ENCODE assay signal across 8 cellular contexts in the genomic region with DNA sequence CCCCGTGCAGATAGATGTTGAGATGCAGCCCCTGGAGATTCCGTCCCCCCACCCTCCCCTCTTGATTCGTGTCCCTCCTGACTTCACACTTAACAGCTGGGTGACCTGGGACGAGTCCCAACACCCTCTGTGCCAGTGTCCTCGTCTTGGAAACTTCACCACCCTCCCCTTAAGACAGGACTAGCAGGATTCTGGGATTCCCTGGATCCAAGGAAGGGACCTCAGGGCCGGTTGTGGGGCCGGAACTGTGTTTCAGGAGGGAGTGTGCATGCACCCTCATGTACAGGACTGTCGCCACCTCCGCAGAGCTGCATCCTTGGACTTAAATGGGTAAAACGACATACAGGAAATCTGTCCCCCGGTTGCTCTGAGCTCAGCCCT. TPM values are rescaled to one million over a fixed set of nuclear protein-coding genes. Genes with fewer than 3 reads are reported as not detected.
A peak's percentile ranks its signal among the peaks of the same experiment; 100 is the strongest.
DNase-seq lines count a peak whose midpoint lies in the region; ATAC-seq and TF ChIP-seq lines count a peak whose summit lies in the region.

No MANE protein-coding gene starts in this region.

- peaks cover 22% of the 10 kb centered on the region for H3K4me1 ChIP-seq in psoas muscle

- H3K27me3 ChIP-seq in psoas muscle (ENCODE audit: insufficient read depth in 3 of 3, low read length in 2 of 3): no peaks in the 10 kb centered on the region

- H3K9me3 Mint-ChIP-seq in activated CD8-positive, alpha-beta T cell treated with anti-CD3 and anti-CD28 coated beads, Interleukin-2, amount 10 ng/mL, durations not matched to agents 7 days and 5 days (ENCODE audit: insufficient read depth): no peaks in the 10 kb centered on the region

- no peaks in the 10 kb centered on the region for H3K9me3 ChIP-seq in psoas muscle

- peaks cover 61% of the 10 kb centered on the region for H3K36me3 Mint-ChIP-seq in activated CD8-positive, alpha-beta T cell treated with anti-CD3 and anti-CD28 coated beads, Interleukin-2, amount 10 ng/mL, durations not matched to agents 7 days and 5 days (ENCODE audit: low read depth)

- peak overlapping the region; percentile 88 for H3K4me3 ChIP-seq in fibroblast of mammary gland (ENCODE audit: control insufficient read depth, low read depth, low read length)
- H3K4me3 ChIP-seq in psoas muscle: peak overlapping the region; percentile 91

- intact Hi-C loops in psoas muscle (cut with DNase I): loop anchor here (2.0 to 5.0 kb wide), 2 partner anchors 58 to 61 kb away; no protein-coding TSS in a partner anchor

- CTCF ChIA-PET in activated CD8-positive, alpha-beta T cell treated with anti-CD3 and anti-CD28 coated beads, Interleukin-2, amount 10 ng/mL, durations not matched to agents 7 days and 5 days (lab: Charles Lee): interaction anchor here (0.6 to 2.0 kb wide), 8 partner anchors 8 to 205 kb away, joined by 3 to 6 read pairs (median 4); partner anchors contain the start of gene ANKLE1

- POLR2A ChIA-PET in activated CD8-positive, alpha-beta T cell treated with anti-CD3 and anti-CD28 coated beads, Interleukin-2, amount 10 ng/mL, durations not matched to agents 7 days and 5 days (lab: Charles Lee): interaction anchor here (0.6 to 2.6 kb wide), 13 partner anchors 11 to 492 kb away, joined by 3 to 33 read pairs (median 3); partner anchors contain the start of genes DDA1 and USE1

- H3K27ac Mint-ChIP-seq in activated CD8-positive, alpha-beta T cell treated with anti-CD3 and anti-CD28 coated beads, Interleukin-2, amount 10 ng/mL, durations not matched to agents 7 days and 5 days: peak overlapping the region; percentile 96

- peak; percentile 10 for ATAC-seq in activated CD8-positive, alpha-beta T cell treated with anti-CD3 and anti-CD28 coated beads, Interleukin-2, amount 10 ng/mL, durations not matched to agents 7 days and 5 days
- ATAC-seq in psoas muscle (no peak), HG02798 (IDR thresholded peaks at IDR 0.05; ENCODE audit: poor library complexity, unreplicated experiment) (no peak), GM19395 (IDR thresholded peaks at IDR 0.05; ENCODE audit: unreplicated experiment) (no peak), HG03521 (IDR thresholded peaks at IDR 0.05; ENCODE audit: unreplicated experiment) (no peak)

- TF ChIP-seq CTCF in fibroblast of mammary gland (conservative IDR thresholded peaks at IDR 0.05; ENCODE audit: control insufficient read depth, insufficient read depth, low read depth, low read length): no peak
- TF ChIP-seq CTCF in psoas muscle (IDR thresholded peaks at IDR 0.05): no peak

- peaks cover 0 to 11% of the 10 kb centered on the region in 2 donors for H3K36me3 ChIP-seq in psoas muscle (ENCODE audit: insufficient read depth in 1 of 2, low read depth in 1 of 2)

- H3K27ac ChIP-seq in psoas muscle: peak overlapping the region; percentile 46

- 12 to 18% (median 16%) methylated on average over 9 to 11 of the region's 11 CpGs for WGBS in psoas muscle, 3 donors

- H3K4me1 Mint-ChIP-seq in activated CD8-positive, alpha-beta T cell treated with anti-CD3 and anti-CD28 coated beads, Interleukin-2, amount 10 ng/mL, durations not matched to agents 7 days and 5 days (ENCODE audit: low read depth): peaks cover 63% of the 10 kb centered on the region

- H3K4me3 Mint-ChIP-seq in activated CD8-positive, alpha-beta T cell treated with anti-CD3 and anti-CD28 coated beads, Interleukin-2, amount 10 ng/mL, durations not matched to agents 7 days and 5 days: peak overlapping the region; percentile 100

- no peaks in the 10 kb centered on the region for H3K27me3 Mint-ChIP-seq in activated CD8-positive, alpha-beta T cell treated with anti-CD3 and anti-CD28 coated beads, Interleukin-2, amount 10 ng/mL, durations not matched to agents 7 days and 5 days (ENCODE audit: low read depth)

- DNase-seq in stimulated activated CD4-positive, alpha-beta T cell treated with anti-CD3 and anti-CD28 coated beads, Interleukin-2, amount 100 ng/mL, for 24 hours: peak; percentile 40 to 41
- DNase-seq in stimulated activated CD4-positive, alpha-beta T cell treated with anti-CD3 and anti-CD28 coated beads, Interleukin-12 subunit alpha, Interleukin-12 subunit beta, amount 100 ng/mL, for 4 hours: no peak
- DNase-seq in activated CD8-positive, alpha-beta T cell treated with anti-CD3 and anti-CD28 coated beads, Interleukin-2, amount 10 ng/mL, durations not matched to agents 7 days and 5 days: peak; percentile 61
- peak; percentile 17 for DNase-seq in fibroblast of mammary gland (ENCODE audit: low read depth)
- no peak for DNase-seq in psoas muscle

RNA-seq across cellular contexts. Expression of gene MYO9B, which starts 1.0 kb away (rescaled TPM):
- 100 to 1,000 TPM; 276 to 280 TPM for total RNA-seq in activated CD8-positive, alpha-beta T cell treated with anti-CD3 and anti-CD28 coated beads, Interleukin-2, amount 10 ng/mL, durations not matched to agents 7 days and 5 days
- 10 to 100 TPM; 13.8 to 16.4 (median 14.5) TPM for total RNA-seq in psoas muscle
- polyA plus RNA-seq in psoas muscle: 10 to 100 TPM in 2 of 3 donors, 1 to 10 TPM in 1; 9.0 to 23.7 (median 18.9) TPM

RNA-seq across cellular contexts. Expression of gene HAUS8, which starts 1.3 kb away (rescaled TPM):
- total RNA-seq in activated CD8-positive, alpha-beta T cell treated with anti-CD3 and anti-CD28 coated beads, Interleukin-2, amount 10 ng/mL, durations not matched to agents 7 days and 5 days: 10 to 100 TPM; 66.0 to 66.7 TPM
- total RNA-seq in psoas muscle: 1 to 10 TPM; 1.8 to 5.9 (median 3.6) TPM
- polyA plus RNA-seq in psoas muscle: 1 to 10 TPM; 4.2 to 5.7 (median 5.0) TPM

RNA-seq across cellular contexts. Expression of gene CPAMD8, which starts 49.9 kb away (rescaled TPM):
- total RNA-seq in activated CD8-positive, alpha-beta T cell treated with anti-CD3 and anti-CD28 coated beads, Interleukin-2, amount 10 ng/mL, durations not matched to agents 7 days and 5 days: under 1 TPM; 0.11 to 0.13 TPM
- total RNA-seq in psoas muscle: 1 to 10 TPM; 3.2 to 9.9 (median 8.0) TPM
- polyA plus RNA-seq in psoas muscle: 1 to 10 TPM; 4.5 to 9.8 (median 9.0) TPM

Comparison
In these comparisons a context has a peak if more than half of its experiments do, and no peak if none do; other contexts are left out.
1. DNase-seq: peak in stimulated activated CD4-positive, alpha-beta T cell treated with anti-CD3 and anti-CD28 coated beads, Interleukin-2, amount 100 ng/mL, for 24 hours (2 of 2), activated CD8-positive, alpha-beta T cell treated with anti-CD3 and anti-CD28 coated beads, Interleukin-2, amount 10 ng/mL, durations not matched to agents 7 days and 5 days (single experiment) and fibroblast of mammary gland (single experiment); none in stimulated activated CD4-positive, alpha-beta T cell treated with anti-CD3 and anti-CD28 coated beads, Interleukin-12 subunit alpha, Interleukin-12 subunit beta, amount 100 ng/mL, for 4 hours (single experiment) and psoas muscle (0 of 2).
2. RNA of gene MYO9B, which starts 1.0 kb away (total RNA-seq): 276 to 280 TPM in activated CD8-positive, alpha-beta T cell treated with anti-CD3 and anti-CD28 coated beads, Interleukin-2, amount 10 ng/mL, durations not matched to agents 7 days and 5 days; 13.8 to 16.4 TPM in psoas muscle; every median in the first group is over 10 times any median in the second.
3. RNA of gene HAUS8, which starts 1.3 kb away (total RNA-seq): 66.0 to 66.7 TPM in activated CD8-positive, alpha-beta T cell treated with anti-CD3 and anti-CD28 coated beads, Interleukin-2, amount 10 ng/mL, durations not matched to agents 7 days and 5 days; 1.8 to 5.9 TPM in psoas muscle; every median in the first group is over 4 times any median in the second.